8 cellular contexts compared by ENCODE assay signal in the genomic region with DNA sequence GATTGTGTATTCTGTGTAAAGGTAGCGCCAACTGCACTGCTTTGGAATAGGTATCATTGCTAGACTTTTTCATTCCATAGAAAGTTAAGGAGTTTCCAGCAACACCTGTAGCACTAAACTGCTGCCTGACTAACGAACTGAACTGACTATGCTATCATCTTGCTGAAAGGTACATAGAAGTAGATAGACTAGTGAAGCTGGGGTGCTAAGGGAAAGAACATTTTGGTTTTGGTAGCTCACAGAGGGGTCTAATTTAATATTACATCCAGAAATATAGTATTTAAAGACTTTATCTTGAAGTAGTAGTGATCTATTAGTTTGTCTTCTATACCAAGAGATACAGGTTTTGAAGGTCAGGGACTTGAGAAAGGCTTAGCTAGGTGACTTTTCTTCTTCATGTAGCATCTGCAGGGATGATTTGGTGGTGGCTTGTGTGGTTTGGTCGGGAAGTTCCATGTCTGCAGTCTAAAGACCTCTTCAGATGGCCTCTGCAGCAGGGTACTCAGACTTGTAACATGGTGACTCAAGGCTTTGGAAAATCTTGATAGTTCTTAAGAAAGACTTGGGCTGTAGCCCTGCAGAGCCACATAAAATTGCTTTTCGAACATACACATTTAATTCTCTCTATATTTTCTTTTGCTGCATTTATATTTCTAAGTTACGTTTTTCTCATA. TPM values are rescaled to one million over a fixed set of nuclear protein-coding genes. Genes with fewer than 3 reads are reported as not detected.
DNase-seq lines count a peak whose midpoint lies in the region; ATAC-seq, FAIRE-seq and TF ChIP-seq lines count a peak whose summit lies in the region.

No MANE protein-coding gene starts in this region.

- TF ChIP-seq RAD21 in IMR-90 (IDR thresholded peaks at IDR 0.05; ENCODE audit: low read length) = no peak

- no peak for FAIRE-seq in astrocyte (lab: Jason Lieb, UNC)

- no peaks in the 10 kb centered on the region for H3K27me3 Mint-ChIP-seq in astrocyte (ENCODE audit: low read depth, unreplicated experiment)

- no peak overlapping the region for H2BK120ac ChIP-seq in IMR-90 (ENCODE audit: low read depth, low read length)

- H3K4ac ChIP-seq in IMR-90 (ENCODE audit: low read depth, low read length) = no peak overlapping the region

- H3K4me3 ChIP-seq in IMR-90 (ENCODE audit: insufficient read depth, low read depth, low read length) (no peak overlapping the region), astrocyte (ENCODE audit: insufficient read depth, low read depth, low read length) (no peak overlapping the region), suprapubic skin (no peak overlapping the region)

- H4K20me1 ChIP-seq in IMR-90 (ENCODE audit: insufficient read depth, low read length) (peaks cover 83% of the 10 kb centered on the region), astrocyte (ENCODE audit: insufficient read depth, low read length) (peaks cover 98% of the 10 kb centered on the region)

- H3K9ac ChIP-seq in IMR-90 (ENCODE audit: low read depth, low read length) = no peak overlapping the region
- no peak overlapping the region for H3K9ac ChIP-seq in astrocyte (ENCODE audit: low read length)

- no peak overlapping the region for H2BK20ac ChIP-seq in IMR-90 (ENCODE audit: low read depth, low read length)

- no peak overlapping the region; the same call in 1 of the 2 replicates for H3K23ac ChIP-seq in IMR-90 (ENCODE audit: low read depth, low read length)

- POLR2A ChIA-PET in IMR-90 (lab: Charles Lee; ENCODE audit: unreplicated experiment) = no interaction called here

- TF ChIP-seq POLR2A in IMR-90 (IDR thresholded peaks at IDR 0.05; ENCODE audit: low read depth, low read length) (no peak), suprapubic skin (IDR thresholded peaks at IDR 0.05) (no peak)

- peaks cover 11 to 63% of the 10 kb centered on the region in 2 experiments; a peak in 3 of 4 replicates for H3K79me1 ChIP-seq in IMR-90 (ENCODE audit: low read depth in 1 of 2, low read length in 2 of 2)

- H2BK5ac ChIP-seq in IMR-90 (ENCODE audit: low read depth, low read length, poor library complexity, severe bottlenecking) = no peak overlapping the region

- 100% methylated on average over 2 of the region's 5 CpGs; no CpG with 5 or more reads in 1 of the 2 experiments for WGBS in IMR-90 (ENCODE audit: extremely low coverage in 2 of 2, insufficient read length in 1 of 2), 2 experiments
- WGBS in suprapubic skin = 70% methylated on average over 5 of the region's 5 CpGs

- peaks cover 7% of the 10 kb centered on the region for H3K4me1 ChIP-seq in IMR-90 (ENCODE audit: control insufficient read depth, insufficient read depth, low read length)
- H3K4me1 ChIP-seq in astrocyte (ENCODE audit: insufficient read depth, low read length) = no peaks in the 10 kb centered on the region
- H3K4me1 ChIP-seq in suprapubic skin = peaks cover 65% of the 10 kb centered on the region

- no peaks in the 10 kb centered on the region for H3K9me3 Mint-ChIP-seq in astrocyte (ENCODE audit: unreplicated experiment)

- no peak for TF ChIP-seq EP300 in suprapubic skin (IDR thresholded peaks at IDR 0.05)

- H2AK5ac ChIP-seq in IMR-90 (ENCODE audit: low read depth, low read length) = no peak overlapping the region

- no peak overlapping the region for H3K27ac ChIP-seq in IMR-90 (ENCODE audit: insufficient read depth, low read length)
- H3K27ac ChIP-seq in astrocyte (ENCODE audit: low read depth, low read length) = no peak overlapping the region
- no peak overlapping the region for H3K27ac ChIP-seq in suprapubic skin

- no peak overlapping the region for H3K18ac ChIP-seq in IMR-90 (ENCODE audit: low read depth, low read length)

- dilution Hi-C loops in IMR-90 (cut with HindIII; ENCODE audit: low sequenced_read_pairs, unreplicated experiment) = no loop called here

- DNase-seq in IMR-90 = peak; percentile 33
- DNase-seq in astrocyte (ENCODE audit: low read depth) = peak; percentile 26
- DNase-seq in stimulated activated CD8-positive, alpha-beta memory T cell treated with anti-CD3 and anti-CD28 coated beads, Interleukin-2, amount 100 ng/mL, for 48 hours (ENCODE audit: low read depth in 2 of 2) = peak; percentile 14 to 39
- DNase-seq in NCI-H2107 (lab: John Stamatoyannopoulos, UW) = no peak
- no peak for DNase-seq in suprapubic skin (ENCODE audit: low spot score in 2 of 2)
- DNase-seq in DMS114 treated with DMSO at 0.1 percent for 48 hours (lab: John Stamatoyannopoulos, UW; ENCODE audit: unreplicated experiment) = no peak

- H2AK9ac ChIP-seq in IMR-90 (replicated peaks; ENCODE audit: low read depth, low read length, poor library complexity) = no peak overlapping the region

- H3K36me3 Mint-ChIP-seq in astrocyte (ENCODE audit: low read depth, unreplicated experiment) = peaks cover 2% of the 10 kb centered on the region

- peak; percentile 51 for ATAC-seq in GM19395 (IDR thresholded peaks at IDR 0.05; ENCODE audit: unreplicated experiment)
- ATAC-seq in IMR-90 (ENCODE audit: low read depth) = 0 out of 2 replicates have a peak, but pooled peaks have one; percentile 24
- ATAC-seq in GM18498 (IDR thresholded peaks at IDR 0.05; ENCODE audit: unreplicated experiment) = no peak

- TF ChIP-seq CTCF in IMR-90 (conservative IDR thresholded peaks at IDR 0.05; ENCODE audit: low read depth, low read length) (no peak), astrocyte (IDR thresholded peaks at IDR 0.05; ENCODE audit: insufficient read depth, low read depth, low read length) (no peak), suprapubic skin (IDR thresholded peaks at IDR 0.05) (no peak)

- H3K4me2 ChIP-seq in IMR-90 (ENCODE audit: low read depth, low read length) (no peak overlapping the region), astrocyte (ENCODE audit: low read length) (no peak overlapping the region)

- H3K36me3 ChIP-seq in IMR-90 (ENCODE audit: control insufficient read depth, insufficient read depth, low read length) = no peaks in the 10 kb centered on the region
- H3K36me3 ChIP-seq in astrocyte (ENCODE audit: insufficient read depth, low read length) = no peaks in the 10 kb centered on the region
- no peaks in the 10 kb centered on the region for H3K36me3 ChIP-seq in suprapubic skin

- no peak overlapping the region for H3K56ac ChIP-seq in IMR-90 (ENCODE audit: extremely low read depth, insufficient read depth, low read length)

- no peak overlapping the region for H4K8ac ChIP-seq in IMR-90 (ENCODE audit: low read depth in 2 of 2, low read length in 2 of 2)

- in situ Hi-C loops in IMR-90 (cut with MboI; ENCODE audit: low sequenced_read_pairs) = no loop called here

- CTCF ChIA-PET in IMR-90 (lab: Yijun Ruan, JAX) = interaction anchor here (0.9 kb wide), 1 partner anchor 25 kb away, joined by 3 read pairs; no protein-coding TSS in a partner anchor

- no peak overlapping the region for H2BK15ac ChIP-seq in IMR-90 (ENCODE audit: low read depth, low read length)

- intact Hi-C loops in IMR-90 (cut with micrococcal nuclease) = no loop called here

- no TSS peak for BruUV-seq in IMR-90 (replicated peaks; lab: Mats Ljungman, UMichigan)

- no peaks in the 10 kb centered on the region for H3K9me3 ChIP-seq in IMR-90 (ENCODE audit: control insufficient read depth, insufficient read depth, low read length)
- H3K9me3 ChIP-seq in astrocyte (ENCODE audit: insufficient read depth, low read depth, low read length) = no peaks in the 10 kb centered on the region
- H3K9me3 ChIP-seq in suprapubic skin = no peaks in the 10 kb centered on the region

- H3K4me1 Mint-ChIP-seq in astrocyte (ENCODE audit: low read depth, unreplicated experiment) = peaks cover 44% of the 10 kb centered on the region

- H3K27ac Mint-ChIP-seq in astrocyte (ENCODE audit: unreplicated experiment) = no peak overlapping the region

- no peak overlapping the region for H4K91ac ChIP-seq in IMR-90 (ENCODE audit: insufficient read depth, low read depth, low read length)

- peaks cover 11% of the 10 kb centered on the region for H3K9me1 ChIP-seq in IMR-90 (ENCODE audit: insufficient read depth, low read length)

- no peak overlapping the region for H4K5ac ChIP-seq in IMR-90 (ENCODE audit: low read depth, low read length)

- peaks cover 99% of the 10 kb centered on the region for H3K79me2 ChIP-seq in astrocyte (ENCODE audit: insufficient read depth, low read length)

- H3K4me3 Mint-ChIP-seq in astrocyte (ENCODE audit: unreplicated experiment) = no peak overlapping the region

- no peak overlapping the region for H3K14ac ChIP-seq in IMR-90 (replicated peaks; ENCODE audit: low read depth, low read length)

- H3K27me3 ChIP-seq in IMR-90 (ENCODE audit: control insufficient read depth, insufficient read depth, low read length) = no peaks in the 10 kb centered on the region
- no peaks in the 10 kb centered on the region for H3K27me3 ChIP-seq in astrocyte (ENCODE audit: insufficient read depth, low read length)
- H3K27me3 ChIP-seq in suprapubic skin = no peaks in the 10 kb centered on the region

- H2AFZ ChIP-seq in IMR-90 (replicated peaks; ENCODE audit: low read length, poor library complexity) = no peak overlapping the region
- H2AFZ ChIP-seq in astrocyte (ENCODE audit: low read depth, low read length) = no peak overlapping the region

TF ChIP-seq in IMR-90, 13 proteins besides CTCF, POLR2A, EP300 and RAD21 (continues in another document):
- TF ChIP-seq NFE2L2 (IDR thresholded peaks at IDR 0.05; ENCODE audit: low read depth, low read length) = no peak
- no peak for TF ChIP-seq CEBPB (IDR thresholded peaks at IDR 0.05; ENCODE audit: low read depth, low read length)
- TF ChIP-seq RFX5 (IDR thresholded peaks at IDR 0.05; ENCODE audit: low read depth, low read length) = no peak
- TF ChIP-seq SMC3 (IDR thresholded peaks at IDR 0.05; ENCODE audit: low read depth, low read length) = no peak
- no peak for TF ChIP-seq FOS (IDR thresholded peaks at IDR 0.05; ENCODE audit: low read depth, low read length)
- no peak for TF ChIP-seq MXI1 (IDR thresholded peaks at IDR 0.05; ENCODE audit: borderline replicate concordance, low read depth, low read length)
- no peak for TF ChIP-seq BHLHE40 (IDR thresholded peaks at IDR 0.05; ENCODE audit: low read depth, low read length)
- TF ChIP-seq, protein P1, sequence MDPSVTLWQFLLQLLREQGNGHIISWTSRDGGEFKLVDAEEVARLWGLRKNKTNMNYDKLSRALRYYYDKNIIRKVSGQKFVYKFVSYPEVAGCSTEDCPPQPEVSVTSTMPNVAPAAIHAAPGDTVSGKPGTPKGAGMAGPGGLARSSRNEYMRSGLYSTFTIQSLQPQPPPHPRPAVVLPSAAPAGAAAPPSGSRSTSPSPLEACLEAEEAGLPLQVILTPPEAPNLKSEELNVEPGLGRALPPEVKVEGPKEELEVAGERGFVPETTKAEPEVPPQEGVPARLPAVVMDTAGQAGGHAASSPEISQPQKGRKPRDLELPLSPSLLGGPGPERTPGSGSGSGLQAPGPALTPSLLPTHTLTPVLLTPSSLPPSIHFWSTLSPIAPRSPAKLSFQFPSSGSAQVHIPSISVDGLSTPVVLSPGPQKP (IDR thresholded peaks at IDR 0.05; ENCODE audit: borderline replicate concordance, low read depth, low read length) = no peak
- TF ChIP-seq MAZ (IDR thresholded peaks at IDR 0.05; ENCODE audit: borderline replicate concordance, low read depth, low read length) = no peak

RNA-seq across cellular contexts. Expression of gene SENP6, which starts 10.2 kb away (rescaled TPM):
- 25.8 and 48.3 TPM in 2 replicates for total RNA-seq in IMR-90 (2012; rRNA removed)
- polyA plus RNA-seq in IMR-90 (2012; rRNA removed) = 16.9 and 23.1 TPM in 2 replicates
- 6.5 and 11.7 TPM in 2 replicates for polyA plus RNA-seq in IMR-90 (2012; cell fraction: cytosol; rRNA removed)
- 9.3 and 35.2 TPM in 2 replicates for polyA plus RNA-seq in IMR-90 (2012; cell fraction: nucleus; rRNA removed; ENCODE audit: low replicate concordance)
- 100 and 101 TPM in 2 replicates for total RNA-seq in astrocyte
- total RNA-seq in suprapubic skin = 100 to 1,000 TPM in 1 of 4 donors, 10 to 100 TPM in 3; 65.1 to 176 (median 83.2) TPM

Comparison
In these comparisons a context has a peak if more than half of its experiments do, and no peak if none do; other contexts are left out.
1. DNase-seq: peak in IMR-90 (single experiment), astrocyte (single experiment) and stimulated activated CD8-positive, alpha-beta memory T cell treated with anti-CD3 and anti-CD28 coated beads, Interleukin-2, amount 100 ng/mL, for 48 hours (2 of 2); none in NCI-H2107 (single experiment), suprapubic skin (0 of 2) and DMS114 treated with DMSO at 0.1 percent for 48 hours (single experiment).